Comparison of ENCODE assay signal across 20 cellular contexts in genomic region chr5:143890475-143890874, GRCh38.
DNase-seq lines count a peak whose midpoint lies in the region; ATAC-seq, FAIRE-seq and TF ChIP-seq lines count a peak whose summit lies in the region.
"Had no signal": no experiment of that assay in that cellular context is flagged by ENCODE, and none has a peak within 500 bp of the region (broad histone marks: within the 10 kb centered on the region; RNA-seq: fewer than 3 reads in every experiment).

No MANE protein-coding gene starts in this region.

- H3K9me3 ChIP-seq in thyroid gland (no peaks in the 10 kb centered on the region), small intestine (ENCODE audit: control insufficient read depth, low read depth) (no peaks in the 10 kb centered on the region)

- no peak for ATAC-seq in HG03196 (IDR thresholded peaks at IDR 0.05; ENCODE audit: unreplicated experiment)
- ATAC-seq: activated CD4-positive, CD25-positive, alpha-beta regulatory T cell treated with anti-CD3 and anti-CD28 coated beads, Interleukin-2, amount 50 U/mL, for 24 hours; left ventricle myocardium superior; Right ventricle myocardium inferior; stimulated activated naive CD8-positive, alpha-beta T cell treated with anti-CD3 and anti-CD28 coated beads, Interleukin-15, Interleukin-2, amounts not matched to agents 100 U/mL and 50 U/mL, for 24 hours; T-helper 17 cell had no signal

- H3K4me3 ChIP-seq in epithelial cell of esophagus (ENCODE audit: low read length): no peak overlapping the region
- H3K4me3 ChIP-seq in thyroid gland (replicated peaks in 1 of 3): no peak overlapping the region
- H3K4me3 ChIP-seq in small intestine (ENCODE audit: low read depth in 1 of 2, low read length in 2 of 2): no peak overlapping the region

- H3K9me3 Mint-ChIP-seq in activated naive CD8-positive, alpha-beta T cell (ENCODE audit: low read depth): no peaks in the 10 kb centered on the region
- no peaks in the 10 kb centered on the region for H3K9me3 Mint-ChIP-seq in activated naive CD8-positive, alpha-beta T cell treated with anti-CD3 and anti-CD28 coated beads for 36 hours
- H3K9me3 Mint-ChIP-seq: naive B cell had no signal

- H3K4me1 ChIP-seq in thyroid gland (peaks cover 84 to 94% of the 10 kb centered on the region in 2 donors), small intestine (ENCODE audit: control insufficient read depth in 2 of 2, insufficient read depth in 1 of 2, low read depth in 1 of 2, low read length in 1 of 2) (no peaks in the 10 kb centered on the region)

- TF ChIP-seq POLR2A in thyroid gland (IDR thresholded peaks at IDR 0.05): no peak

- no peaks in the 10 kb centered on the region for H3K36me3 Mint-ChIP-seq in activated naive CD8-positive, alpha-beta T cell
- no peaks in the 10 kb centered on the region for H3K36me3 Mint-ChIP-seq in activated naive CD8-positive, alpha-beta T cell treated with anti-CD3 and anti-CD28 coated beads for 36 hours
- H3K36me3 Mint-ChIP-seq: naive B cell had no signal

- 32 to 39% methylated on average over 3 of the region's 3 CpGs for WGBS in thyroid gland, 2 donors
- WGBS in small intestine, 3 donors: 41 to 56% (median 49%) methylated on average over 3 of the region's 3 CpGs

- H3K27me3 ChIP-seq in thyroid gland (no peaks in the 10 kb centered on the region), small intestine (ENCODE audit: control insufficient read depth in 2 of 2, insufficient read depth in 2 of 2, low read length in 2 of 2) (no peaks in the 10 kb centered on the region)

- peak overlapping the region; percentile 51 to 89 (median 85) for H3K27ac ChIP-seq in thyroid gland
- no peak overlapping the region for H3K27ac ChIP-seq in small intestine (ENCODE audit: low read depth in 1 of 2, low read length in 1 of 2)

- H3K27me3 Mint-ChIP-seq in activated naive CD8-positive, alpha-beta T cell: peaks cover 1% of the 10 kb centered on the region
- H3K27me3 Mint-ChIP-seq in activated naive CD8-positive, alpha-beta T cell treated with anti-CD3 and anti-CD28 coated beads for 36 hours: peaks cover 4% of the 10 kb centered on the region

- no peak for DNase-seq in activated naive CD8-positive, alpha-beta T cell treated with anti-CD3 and anti-CD28 coated beads for 36 hours
- peak; percentile 66 for DNase-seq in NCI-H510A (lab: John Stamatoyannopoulos, UW)
- peak; percentile 38 for DNase-seq in epithelial cell of esophagus (ENCODE audit: low read depth)
- peak; percentile 48 to 52 for DNase-seq in thyroid gland
- DNase-seq in activated CD8-positive, alpha-beta memory T cell treated with anti-CD3 and anti-CD28 coated beads, Interleukin-2, amount 50 U/mL, for 48 hours: no peak
- no peak for DNase-seq in small intestine
- DNase-seq: activated naive CD4-positive, alpha-beta T cell; COR-L47; HCEC 1CT; hippocampal formation; left ventricle myocardium superior; naive B cell; NK-92 treated with Interleukin-12 subunit alpha and Interleukin-12 subunit beta, amount 100 ng/mL, for 24 hours; stimulated activated naive CD8-positive, alpha-beta T cell treated with anti-CD3 and anti-CD28 coated beads, Interleukin-15, Interleukin-2, amounts not matched to agents 100 U/mL and 50 U/mL, for 24 hours; T-helper 17 cell had no signal

- TF ChIP-seq CTCF in epithelial cell of esophagus (IDR thresholded peaks at IDR 0.05; ENCODE audit: insufficient read depth, low read depth, low read length, missing control alignments) (no peak), thyroid gland (IDR thresholded peaks at IDR 0.05) (no peak)

- no peak for FAIRE-seq in small intestine (lab: Jason Lieb, UNC)

- H3K27ac Mint-ChIP-seq in activated naive CD8-positive, alpha-beta T cell: peak overlapping the region; percentile 16
- H3K27ac Mint-ChIP-seq in activated naive CD8-positive, alpha-beta T cell treated with anti-CD3 and anti-CD28 coated beads for 36 hours: no peak overlapping the region
- H3K27ac Mint-ChIP-seq: naive B cell, progenitor cell of endocrine pancreas, T-helper 17 cell had no signal

- H3K4me1 Mint-ChIP-seq in activated naive CD8-positive, alpha-beta T cell (ENCODE audit: low read depth): no peaks in the 10 kb centered on the region
- H3K4me1 Mint-ChIP-seq in activated naive CD8-positive, alpha-beta T cell treated with anti-CD3 and anti-CD28 coated beads for 36 hours: no peaks in the 10 kb centered on the region
- H3K4me1 Mint-ChIP-seq: naive B cell, T-helper 17 cell had no signal

- no peak overlapping the region for H3K4me3 Mint-ChIP-seq in activated naive CD8-positive, alpha-beta T cell
- H3K4me3 Mint-ChIP-seq in activated naive CD8-positive, alpha-beta T cell treated with anti-CD3 and anti-CD28 coated beads for 36 hours: no peak overlapping the region
- H3K4me3 Mint-ChIP-seq: naive B cell, T-helper 17 cell had no signal

- no peaks in the 10 kb centered on the region for H3K36me3 ChIP-seq in thyroid gland
- no peaks in the 10 kb centered on the region for H3K36me3 ChIP-seq in small intestine (ENCODE audit: control insufficient read depth in 2 of 2, insufficient read depth in 2 of 2, low read length in 2 of 2)

- intact Hi-C loops in thyroid gland (cut with DNase I): no loop called here

Comparison
In these comparisons a context has a peak if more than half of its experiments do, and no peak if none do; other contexts are left out.
1. DNase-seq: peak in NCI-H510A (single experiment), epithelial cell of esophagus (single experiment) and thyroid gland (2 of 2); none in activated naive CD8-positive, alpha-beta T cell treated with anti-CD3 and anti-CD28 coated beads for 36 hours (single experiment), activated CD8-positive, alpha-beta memory T cell treated with anti-CD3 and anti-CD28 coated beads, Interleukin-2, amount 50 U/mL, for 48 hours (single experiment) and small intestine (single experiment).
2. H3K27ac ChIP-seq: peak in thyroid gland (3 of 3); none in small intestine (0 of 2).